ENCODE assay signal across 1 cellular context in the genomic region with DNA sequence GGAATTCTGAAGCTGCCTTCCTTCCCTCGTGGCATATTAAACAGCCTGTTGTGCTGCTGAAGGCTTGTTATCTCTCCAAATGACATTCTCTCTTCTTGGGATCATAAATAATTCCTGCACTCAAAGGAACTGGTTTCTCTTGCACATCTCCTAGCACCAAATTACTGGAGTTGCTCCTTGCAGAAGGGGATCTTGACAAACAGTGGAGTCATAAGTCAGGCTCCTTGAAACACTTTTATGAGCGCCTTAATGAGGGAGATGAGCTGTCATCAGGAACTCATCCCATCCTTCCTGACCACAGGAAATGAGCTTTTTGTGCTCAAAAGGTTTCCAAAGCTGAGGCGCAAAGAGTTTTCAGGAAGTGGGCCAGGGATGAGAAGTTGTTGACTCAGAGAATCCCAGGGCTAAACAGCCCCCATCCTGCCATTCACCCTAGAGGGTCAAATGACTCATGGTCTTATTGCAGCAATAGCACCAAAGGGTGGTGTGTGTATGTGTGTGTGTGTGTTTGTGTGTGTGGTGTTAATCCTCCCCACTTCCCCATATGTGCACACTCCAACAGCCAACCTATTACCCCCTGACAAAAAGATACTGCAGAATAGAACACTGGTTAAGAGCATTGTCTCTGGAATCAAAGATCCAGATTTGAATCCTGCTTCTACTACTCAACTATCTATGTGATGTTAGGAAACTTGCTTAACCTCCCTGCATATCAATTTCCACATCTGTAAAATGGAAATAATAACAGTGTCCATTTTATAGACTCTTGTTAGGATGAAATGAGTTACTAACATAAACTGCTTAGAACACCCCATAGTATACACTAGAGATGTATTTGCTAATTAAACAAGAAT.
TF ChIP-seq lines count a peak whose summit lies in the region.

No MANE protein-coding gene starts in this region.

TF ChIP-seq in GM23338, 12 proteins besides CTCF, POLR2A, EP300 and RAD21 (continued from another document):
- TF ChIP-seq, protein P1, sequence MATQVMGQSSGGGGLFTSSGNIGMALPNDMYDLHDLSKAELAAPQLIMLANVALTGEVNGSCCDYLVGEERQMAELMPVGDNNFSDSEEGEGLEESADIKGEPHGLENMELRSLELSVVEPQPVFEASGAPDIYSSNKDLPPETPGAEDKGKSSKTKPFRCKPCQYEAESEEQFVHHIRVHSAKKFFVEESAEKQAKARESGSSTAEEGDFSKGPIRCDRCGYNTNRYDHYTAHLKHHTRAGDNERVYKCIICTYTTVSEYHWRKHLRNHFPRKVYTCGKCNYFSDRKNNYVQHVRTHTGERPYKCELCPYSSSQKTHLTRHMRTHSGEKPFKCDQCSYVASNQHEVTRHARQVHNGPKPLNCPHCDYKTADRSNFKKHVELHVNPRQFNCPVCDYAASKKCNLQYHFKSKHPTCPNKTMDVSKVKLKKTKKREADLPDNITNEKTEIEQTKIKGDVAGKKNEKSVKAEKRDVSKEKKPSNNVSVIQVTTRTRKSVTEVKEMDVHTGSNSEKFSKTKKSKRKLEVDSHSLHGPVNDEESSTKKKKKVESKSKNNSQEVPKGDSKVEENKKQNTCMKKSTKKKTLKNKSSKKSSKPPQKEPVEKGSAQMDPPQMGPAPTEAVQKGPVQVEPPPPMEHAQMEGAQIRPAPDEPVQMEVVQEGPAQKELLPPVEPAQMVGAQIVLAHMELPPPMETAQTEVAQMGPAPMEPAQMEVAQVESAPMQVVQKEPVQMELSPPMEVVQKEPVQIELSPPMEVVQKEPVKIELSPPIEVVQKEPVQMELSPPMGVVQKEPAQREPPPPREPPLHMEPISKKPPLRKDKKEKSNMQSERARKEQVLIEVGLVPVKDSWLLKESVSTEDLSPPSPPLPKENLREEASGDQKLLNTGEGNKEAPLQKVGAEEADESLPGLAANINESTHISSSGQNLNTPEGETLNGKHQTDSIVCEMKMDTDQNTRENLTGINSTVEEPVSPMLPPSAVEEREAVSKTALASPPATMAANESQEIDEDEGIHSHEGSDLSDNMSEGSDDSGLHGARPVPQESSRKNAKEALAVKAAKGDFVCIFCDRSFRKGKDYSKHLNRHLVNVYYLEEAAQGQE (IDR thresholded peaks at IDR 0.05; ENCODE audit: unreplicated experiment) = no peak
- no peak for TF ChIP-seq EZH2phosphoT487 (IDR thresholded peaks at IDR 0.05; ENCODE audit: unreplicated experiment)
